In genomic region chr9:121995997-121996396, GRCh38 we compare ENCODE assay signal across 39 cellular contexts.
"Had no signal": no experiment of that assay in that cellular context is flagged by ENCODE, and none has a peak within 500 bp of the region (broad histone marks: within the 10 kb centered on the region; RNA-seq: fewer than 3 reads in every experiment).

No MANE protein-coding gene starts in this region.

- H3K27ac ChIP-seq: adrenal gland, ascending aorta, body of pancreas, brain microvascular endothelial cell, breast epithelium, cardiac muscle cell had no signal

- H3K36me3 ChIP-seq: adrenal gland, ascending aorta, brain microvascular endothelial cell, breast epithelium, cardiac muscle cell had no signal

- H3K4me1 ChIP-seq: adrenal gland, breast epithelium had no signal

- H3K27me3 ChIP-seq: adrenal gland, ascending aorta, body of pancreas, brain microvascular endothelial cell, breast epithelium, cardiac muscle cell had no signal

- H3K4me1 Mint-ChIP-seq: activated naive CD4-positive, alpha-beta T cell treated with anti-CD3 and anti-CD28 coated beads, Interleukin-2, amount 10 ng/mL, durations not matched to agents 7 days and 5 days; activated naive CD4-positive, alpha-beta T cell treated with anti-CD3 and anti-CD28 coated beads, Interleukin-2, amount 50 U/mL, for 24 hours; activated T-helper 17 cell treated with anti-CD3 and anti-CD28 coated beads, Interleukin-2, amount 50 U/mL, for 72 hours; central memory CD8-positive, alpha-beta T cell had no signal

- H3K9me3 ChIP-seq: adrenal gland, ascending aorta, body of pancreas, breast epithelium had no signal

- H3K4me3 Mint-ChIP-seq: activated naive CD4-positive, alpha-beta T cell treated with anti-CD3 and anti-CD28 coated beads for 36 hours; activated naive CD4-positive, alpha-beta T cell treated with anti-CD3 and anti-CD28 coated beads, Interleukin-2, amount 10 ng/mL, durations not matched to agents 7 days and 5 days; activated naive CD4-positive, alpha-beta T cell treated with anti-CD3 and anti-CD28 coated beads, Interleukin-2, amount 50 U/mL, for 24 hours; activated naive CD8-positive, alpha-beta T cell; activated naive CD8-positive, alpha-beta T cell treated with anti-CD3 and anti-CD28 coated beads for 36 hours; activated naive CD8-positive, alpha-beta T cell treated with anti-CD3 and anti-CD28 coated beads, Interleukin-2, amount 10 ng/mL, durations not matched to agents 7 days and 5 days; activated naive CD8-positive, alpha-beta T cell treated with anti-CD3 and anti-CD28 coated beads, Interleukin-2, amount 50 U/mL, for 24 hours; activated T-cell treated with anti-CD3 and anti-CD28 coated beads, Interleukin-2, amount 50 U/mL, for 24 hours; activated T-cell treated with anti-CD3 and anti-CD28 coated beads, Interleukin-2, amount 50 U/mL, for 4 hours; activated T-cell treated with anti-CD3 and anti-CD28 coated beads, Interleukin-2, amount 50 U/mL, for 72 hours; activated T-helper 1 cell treated with anti-CD3 and anti-CD28 coated beads, Interleukin-12 subunit alpha, Interleukin-12 subunit beta, Interleukin-2, Interleukin-4 antibody, amounts not matched to agents 30 ng/mL and 10 ng/mL and 1 ng/mL, durations not matched to agents 14 hours and 24 hours and 36 hours; activated T-helper 17 cell treated with anti-CD3 and anti-CD28 coated beads, Interleukin-2, amount 50 U/mL, for 72 hours; brain; central memory CD8-positive, alpha-beta T cell had no signal

- H3K36me3 Mint-ChIP-seq: activated naive CD4-positive, alpha-beta T cell treated with anti-CD3 and anti-CD28 coated beads, Interleukin-2, amount 10 ng/mL, durations not matched to agents 7 days and 5 days; activated naive CD4-positive, alpha-beta T cell treated with anti-CD3 and anti-CD28 coated beads, Interleukin-2, amount 50 U/mL, for 24 hours; activated naive CD4-positive, alpha-beta T cell treated with anti-CD3 and anti-CD28 coated beads, Interleukin-2, amount 50 U/mL, for 72 hours; activated naive CD8-positive, alpha-beta T cell treated with anti-CD3 and anti-CD28 coated beads for 36 hours; activated naive CD8-positive, alpha-beta T cell treated with anti-CD3 and anti-CD28 coated beads, Interleukin-2, amount 10 ng/mL, durations not matched to agents 7 days and 5 days; brain had no signal

- H3K9me3 Mint-ChIP-seq: activated naive CD4-positive, alpha-beta T cell treated with anti-CD3 and anti-CD28 coated beads for 36 hours; activated naive CD4-positive, alpha-beta T cell treated with anti-CD3 and anti-CD28 coated beads, Interleukin-2, amount 10 ng/mL, durations not matched to agents 7 days and 5 days; activated naive CD4-positive, alpha-beta T cell treated with anti-CD3 and anti-CD28 coated beads, Interleukin-2, amount 50 U/mL, for 24 hours; activated naive CD4-positive, alpha-beta T cell treated with anti-CD3 and anti-CD28 coated beads, Interleukin-2, amount 50 U/mL, for 72 hours; activated naive CD8-positive, alpha-beta T cell treated with anti-CD3 and anti-CD28 coated beads for 36 hours; activated naive CD8-positive, alpha-beta T cell treated with anti-CD3 and anti-CD28 coated beads, Interleukin-2, amount 10 ng/mL, durations not matched to agents 7 days and 5 days; activated naive CD8-positive, alpha-beta T cell treated with anti-CD3 and anti-CD28 coated beads, Interleukin-2, amount 50 U/mL, for 24 hours; activated T-cell treated with anti-CD3 and anti-CD28 coated beads, Interleukin-2, amount 50 U/mL, for 24 hours; activated T-cell treated with anti-CD3 and anti-CD28 coated beads, Interleukin-2, amount 50 U/mL, for 4 hours; activated T-cell treated with anti-CD3 and anti-CD28 coated beads, Interleukin-2, amount 50 U/mL, for 72 hours; activated T-helper 1 cell treated with anti-CD3 and anti-CD28 coated beads, Interleukin-12 subunit alpha, Interleukin-12 subunit beta, Interleukin-2, Interleukin-4 antibody, amounts not matched to agents 30 ng/mL and 10 ng/mL and 1 ng/mL, durations not matched to agents 14 hours and 24 hours and 36 hours; activated T-helper 17 cell treated with anti-CD3 and anti-CD28 coated beads, Interleukin-2, amount 50 U/mL, for 72 hours; activated T-helper 2 cell treated with anti-CD3 and anti-CD28 coated beads, Interferon-gamma antibody, Interleukin-2, Interleukin-4, amounts not matched to agents 10 μg/mL and 5 μg/mL and 100 μg/mL, durations not matched to agents 14 hours and 24 hours and 36 hours; brain; central memory CD8-positive, alpha-beta T cell had no signal

- H3K27me3 Mint-ChIP-seq: activated naive CD4-positive, alpha-beta T cell treated with anti-CD3 and anti-CD28 coated beads, Interleukin-2, amount 10 ng/mL, durations not matched to agents 7 days and 5 days; activated naive CD4-positive, alpha-beta T cell treated with anti-CD3 and anti-CD28 coated beads, Interleukin-2, amount 50 U/mL, for 24 hours; activated naive CD8-positive, alpha-beta T cell; activated naive CD8-positive, alpha-beta T cell treated with anti-CD3 and anti-CD28 coated beads for 36 hours; activated naive CD8-positive, alpha-beta T cell treated with anti-CD3 and anti-CD28 coated beads, Interleukin-2, amount 10 ng/mL, durations not matched to agents 7 days and 5 days; activated naive CD8-positive, alpha-beta T cell treated with anti-CD3 and anti-CD28 coated beads, Interleukin-2, amount 50 U/mL, for 24 hours; activated T-cell treated with anti-CD3 and anti-CD28 coated beads, Interleukin-2, amount 50 U/mL, for 24 hours; activated T-helper 17 cell treated with anti-CD3 and anti-CD28 coated beads, Interleukin-2, amount 50 U/mL, for 72 hours; brain; central memory CD8-positive, alpha-beta T cell had no signal

- H3K4me3 ChIP-seq: adrenal gland, ascending aorta, body of pancreas, breast epithelium, cardiac muscle cell had no signal

- DNase-seq: activated effector memory CD4-positive, alpha-beta T cell treated with anti-CD3 and anti-CD28 coated beads, Interleukin-2, amount 50 U/mL, for 16 hours; activated effector memory CD4-positive, alpha-beta T cell treated with Interleukin-2 at 50 U/mL for 16 hours; activated gamma-delta T cell; activated gamma-delta T cell treated with Interleukin-2 at 50 U/mL for 16 hours; activated naive CD4-positive, alpha-beta T cell; activated naive CD4-positive, alpha-beta T cell treated with anti-CD3 and anti-CD28 coated beads for 36 hours; activated naive CD4-positive, alpha-beta T cell treated with anti-CD3 and anti-CD28 coated beads, Interleukin-2, amount 10 ng/mL, durations not matched to agents 7 days and 5 days; activated naive CD4-positive, alpha-beta T cell treated with anti-CD3 and anti-CD28 coated beads, Interleukin-2, amount 50 U/mL, for 16 hours; activated naive CD4-positive, alpha-beta T cell treated with Interleukin-2 at 50 U/mL for 16 hours; activated naive CD8-positive, alpha-beta T cell treated with anti-CD3 and anti-CD28 coated beads for 36 hours; activated naive CD8-positive, alpha-beta T cell treated with anti-CD3 and anti-CD28 coated beads, Interleukin-2, amount 10 ng/mL, durations not matched to agents 7 days and 5 days; activated naive CD8-positive, alpha-beta T cell treated with anti-CD3 and anti-CD28 coated beads, Interleukin-2, amount 50 U/mL, for 24 hours; activated T-cell treated with anti-CD3 and anti-CD28 coated beads for 4 hours; activated T-cell treated with anti-CD3 and anti-CD28 coated beads, Interleukin-2, amount 50 U/mL, for 1 hour; activated T-cell treated with anti-CD3 and anti-CD28 coated beads, Interleukin-2, amount 50 U/mL, for 24 hours; activated T-cell treated with anti-CD3 and anti-CD28 coated beads, Interleukin-2, amount 50 U/mL, for 4 hours; activated T-cell treated with anti-CD3 and anti-CD28 coated beads, Interleukin-2, amount 50 U/mL, for 48 hours; activated T-cell treated with anti-CD3 and anti-CD28 coated beads, Interleukin-2, amount 50 U/mL, for 72 hours; adrenal gland; amniotic stem cell; amygdala; anterior cingulate cortex; aorta; body of pancreas; brain microvascular endothelial cell; caudate nucleus; central memory CD4-positive, alpha-beta T cell; cerebellar nuclear complex had no signal

- H3K27ac Mint-ChIP-seq: activated naive CD4-positive, alpha-beta T cell treated with anti-CD3 and anti-CD28 coated beads for 36 hours; activated naive CD4-positive, alpha-beta T cell treated with anti-CD3 and anti-CD28 coated beads, Interleukin-2, amount 10 ng/mL, durations not matched to agents 7 days and 5 days; activated naive CD4-positive, alpha-beta T cell treated with anti-CD3 and anti-CD28 coated beads, Interleukin-2, amount 50 U/mL, for 24 hours; activated naive CD4-positive, alpha-beta T cell treated with anti-CD3 and anti-CD28 coated beads, Interleukin-2, amount 50 U/mL, for 72 hours; activated naive CD8-positive, alpha-beta T cell; activated naive CD8-positive, alpha-beta T cell treated with anti-CD3 and anti-CD28 coated beads for 36 hours; activated naive CD8-positive, alpha-beta T cell treated with anti-CD3 and anti-CD28 coated beads, Interleukin-2, amount 10 ng/mL, durations not matched to agents 7 days and 5 days; activated naive CD8-positive, alpha-beta T cell treated with anti-CD3 and anti-CD28 coated beads, Interleukin-2, amount 50 U/mL, for 24 hours; activated T-cell treated with anti-CD3 and anti-CD28 coated beads, Interleukin-2, amount 50 U/mL, for 24 hours; activated T-cell treated with anti-CD3 and anti-CD28 coated beads, Interleukin-2, amount 50 U/mL, for 72 hours; activated T-helper 1 cell treated with anti-CD3 and anti-CD28 coated beads, Interleukin-12 subunit alpha, Interleukin-12 subunit beta, Interleukin-2, Interleukin-4 antibody, amounts not matched to agents 30 ng/mL and 10 ng/mL and 1 ng/mL, durations not matched to agents 14 hours and 24 hours and 36 hours; activated T-helper 17 cell treated with anti-CD3 and anti-CD28 coated beads, Interleukin-2, amount 50 U/mL, for 72 hours; activated T-helper 2 cell treated with anti-CD3 and anti-CD28 coated beads, Interferon-gamma antibody, Interleukin-2, Interleukin-4, amounts not matched to agents 10 μg/mL and 5 μg/mL and 100 μg/mL, durations not matched to agents 14 hours and 24 hours and 36 hours; brain had no signal
